In the genomic region with DNA sequence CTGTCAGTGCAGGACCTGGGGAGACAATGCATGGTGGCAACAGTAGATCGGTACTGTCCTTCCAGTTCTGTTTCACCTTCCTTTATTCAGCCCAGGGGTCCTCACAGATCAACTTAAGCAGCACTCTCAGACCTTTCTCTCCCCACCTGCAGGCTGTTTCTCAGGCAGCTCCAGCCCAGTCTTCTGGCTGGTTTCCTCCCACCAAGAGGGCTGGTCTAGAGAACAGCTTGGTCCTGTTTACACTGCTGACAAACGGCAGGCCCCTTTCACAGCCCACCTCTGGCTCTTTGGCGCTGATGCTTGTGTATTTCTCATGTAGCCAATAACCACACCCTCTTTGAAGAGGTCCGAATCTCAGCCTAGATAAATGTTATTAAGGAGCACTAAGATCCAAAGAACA, we compare ENCODE assay signal across 12 cellular contexts.
DNase-seq lines count a peak whose midpoint lies in the region; ATAC-seq and TF ChIP-seq lines count a peak whose summit lies in the region.
"Had no signal": no experiment of that assay in that cellular context is flagged by ENCODE, and none has a peak within 500 bp of the region (broad histone marks: within the 10 kb centered on the region; RNA-seq: fewer than 3 reads in every experiment).

No MANE protein-coding gene starts in this region.

- H3K27me3 ChIP-seq in right cardiac atrium (ENCODE audit: control insufficient read depth, insufficient read depth): no peaks in the 10 kb centered on the region
- H3K27me3 ChIP-seq in iPS DF 6.9 (ENCODE audit: control insufficient read depth, insufficient read depth, low read length): no peaks in the 10 kb centered on the region
- no peaks in the 10 kb centered on the region for H3K27me3 ChIP-seq in uterus
- H3K27me3 ChIP-seq: upper lobe of right lung had no signal

- no peak for TF ChIP-seq POLR2A in uterus (IDR thresholded peaks at IDR 0.05)

- 19% methylated on average over 4 of the region's 4 CpGs for WGBS in right cardiac atrium
- no CpG with 5 or more reads among the region's 4 CpGs for WGBS in iPS DF 6.9 (ENCODE audit: insufficient coverage, insufficient read length)

- H3K36me3 ChIP-seq in iPS DF 6.9 (ENCODE audit: control insufficient read depth, insufficient read depth, low read length) (no peaks in the 10 kb centered on the region), uterus (no peaks in the 10 kb centered on the region)
- H3K36me3 ChIP-seq: upper lobe of right lung had no signal

- H3K4me3 ChIP-seq in right cardiac atrium (ENCODE audit: low read length) (no peak overlapping the region), iPS DF 6.9 (ENCODE audit: low read length) (no peak overlapping the region), uterus (no peak overlapping the region)
- H3K4me3 ChIP-seq: upper lobe of right lung had no signal

- H3K9me3 ChIP-seq in right cardiac atrium (ENCODE audit: control insufficient read depth, low read length) (no peaks in the 10 kb centered on the region), iPS DF 6.9 (ENCODE audit: control insufficient read depth, insufficient read depth, low read length) (no peaks in the 10 kb centered on the region; the same call in 1 of the 2 replicates), uterus (no peaks in the 10 kb centered on the region)
- H3K9me3 ChIP-seq: upper lobe of right lung had no signal

- DNase-seq in right cardiac atrium (peak in 2 of 3 donors; percentile 47 to 52), Right ventricle myocardium superior (no peak), SK-N-DZ (ENCODE audit: low spot score) (peak; percentile 59), iPS DF 6.9 (ENCODE audit: low read depth, low spot score) (peak; percentile 18), uterus (peak; percentile 33 to 38), mesenteric fat pad (ENCODE audit: low spot score) (no peak), NCI-H2107 treated with DMSO at 0.1 percent for 48 hours (lab: John Stamatoyannopoulos, UW; ENCODE audit: unreplicated experiment) (no peak)
- DNase-seq: activated CD4-positive, alpha-beta T cell treated with anti-CD3 and anti-CD28 coated beads for 4 hours; RPMI8226; stimulated activated CD4-positive, alpha-beta T cell treated with anti-CD3 and anti-CD28 coated beads, Interleukin-4, amount 100 ng/mL, for 4 hours; upper lobe of right lung had no signal

- intact Hi-C loops in right cardiac atrium (cut with DNase I) (no loop called here), Right ventricle myocardium superior (cut with DNase I) (no loop called here), uterus (cut with DNase I; ENCODE audit: low total_unique reads) (no loop called here)

- H3K27ac ChIP-seq in right cardiac atrium (ENCODE audit: low read length) (no peak overlapping the region), iPS DF 6.9 (ENCODE audit: low read length) (no peak overlapping the region), uterus (peak overlapping the region; percentile 46 to 67)
- H3K27ac ChIP-seq: upper lobe of right lung had no signal

- ATAC-seq in right cardiac atrium (peak in 1 of 2 donors; percentile 85), Right ventricle myocardium superior (ENCODE audit: poor library complexity) (no peak), HG03432 (IDR thresholded peaks at IDR 0.05; ENCODE audit: unreplicated experiment) (no peak)
- ATAC-seq: upper lobe of right lung had no signal

- TF ChIP-seq CTCF in uterus (IDR thresholded peaks at IDR 0.05): no peak

- peaks cover 4% of the 10 kb centered on the region for H3K4me1 ChIP-seq in right cardiac atrium (ENCODE audit: control insufficient read depth, insufficient read depth, low read length)
- peaks cover 5% of the 10 kb centered on the region; the same call in 1 of the 2 replicates for H3K4me1 ChIP-seq in iPS DF 6.9 (ENCODE audit: control insufficient read depth, insufficient read depth, low read length)
- H3K4me1 ChIP-seq in uterus: no peaks in the 10 kb centered on the region
- H3K4me1 ChIP-seq: upper lobe of right lung had no signal

Comparison
In these comparisons a context has a peak if more than half of its experiments do, and no peak if none do; other contexts are left out.
1. DNase-seq: peak in right cardiac atrium (2 of 3), SK-N-DZ (single experiment), iPS DF 6.9 (single experiment) and uterus (2 of 2); none in Right ventricle myocardium superior (single experiment), mesenteric fat pad (single experiment) and NCI-H2107 treated with DMSO at 0.1 percent for 48 hours (single experiment).
2. H3K27ac ChIP-seq: peak in uterus (2 of 2); none in right cardiac atrium (single experiment) and iPS DF 6.9 (single experiment).